ENCODE assay signal across 19 cellular contexts in the genomic region with DNA sequence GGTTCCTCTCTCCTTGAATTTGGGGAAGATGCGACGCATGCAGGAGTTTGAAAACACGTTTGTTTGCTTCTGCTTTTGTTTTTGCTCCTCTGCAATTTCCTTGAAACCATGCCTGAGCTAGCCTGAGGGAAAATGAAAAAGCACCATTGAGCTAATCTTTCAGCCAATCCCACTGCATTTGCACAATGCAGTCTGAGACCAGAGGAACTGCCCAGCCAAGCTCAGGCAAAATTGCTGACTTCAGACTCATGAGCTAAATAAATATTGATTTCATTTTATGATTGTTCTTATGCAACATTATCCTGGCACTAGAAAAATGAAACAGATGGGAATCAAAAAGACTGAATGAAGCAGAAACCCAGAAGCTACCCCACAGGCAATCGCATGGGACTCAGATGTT. TPM values are rescaled to one million over a fixed set of nuclear protein-coding genes. Genes with fewer than 3 reads are reported as not detected.
DNase-seq lines count a peak whose midpoint lies in the region; ATAC-seq, FAIRE-seq and TF ChIP-seq lines count a peak whose summit lies in the region.
"Had no signal": no experiment of that assay in that cellular context is flagged by ENCODE, and none has a peak within 500 bp of the region (broad histone marks: within the 10 kb centered on the region; RNA-seq: fewer than 3 reads in every experiment).

No MANE protein-coding gene starts in this region.

- H3K4me3 ChIP-seq in HL-60 (replicated peaks; ENCODE audit: insufficient read depth, low read length), result no peak overlapping the region
- H3K4me3 ChIP-seq in PC-3 (ENCODE audit: low read length), result no peak overlapping the region
- no peak overlapping the region for H3K4me3 ChIP-seq in foreskin fibroblast (ENCODE audit: low read depth in 1 of 2, low read length in 2 of 2)
- H3K4me3 ChIP-seq in pancreas, result no peak overlapping the region
- H3K4me3 ChIP-seq: BLaER1 had no signal

- H3K9me3 ChIP-seq in PC-3 (ENCODE audit: low read length) (0 out of 2 replicates have a peak, but pooled peaks cover 4% of the 10 kb centered on the region), pancreas (no peaks in the 10 kb centered on the region)

- H3K27me3 ChIP-seq in HL-60 (ENCODE audit: insufficient read depth, poor library complexity, severe bottlenecking) (no peaks in the 10 kb centered on the region), PC-3 (ENCODE audit: low read length) (no peaks in the 10 kb centered on the region), pancreas (no peaks in the 10 kb centered on the region)
- H3K27me3 ChIP-seq: BLaER1 had no signal

- CTCF ChIA-PET in PC-3 (lab: Charles Lee), result no interaction called here

- H3K4me2 ChIP-seq in PC-3 (ENCODE audit: low read length), result peak overlapping the region; percentile 21; the same call in 1 of the 2 replicates
- H3K4me2 ChIP-seq: BLaER1 had no signal

- 43 to 46% methylated on average over 4 of the region's 4 CpGs for WGBS in pancreas, 2 donors

- H4K20me1 ChIP-seq in PC-3 (ENCODE audit: low read length), result no peaks in the 10 kb centered on the region
- H4K20me1 ChIP-seq: BLaER1 had no signal

- FAIRE-seq in pancreas (lab: Jason Lieb, UNC), result no peak
- FAIRE-seq: frontal cortex had no signal

- H2AFZ ChIP-seq in PC-3 (ENCODE audit: low read length), result no peak overlapping the region

- intact Hi-C loops in PC-3 (cut with micrococcal nuclease), result no loop called here
- intact Hi-C loops in pancreas (cut with DNase I), result no loop called here

- H3K9me2 ChIP-seq in PC-3 (replicated peaks; ENCODE audit: low read length), result no peaks in the 10 kb centered on the region

- peak overlapping the region; percentile 30 for H3K27ac ChIP-seq in HL-60 (replicated peaks)
- no peak overlapping the region for H3K27ac ChIP-seq in PC-3 (ENCODE audit: low read length)
- H3K27ac ChIP-seq in pancreas, result peak overlapping the region in 1 of 4 donors; percentile 39
- H3K27ac ChIP-seq: BLaER1, WERI-Rb-1 had no signal

- no peak overlapping the region for H3K9ac ChIP-seq in PC-3 (ENCODE audit: low read length)
- H3K9ac ChIP-seq: BLaER1 had no signal

- TF ChIP-seq CTCF in HL-60 (IDR thresholded peaks at IDR 0.05; ENCODE audit: insufficient read depth, low read length), result no peak
- TF ChIP-seq CTCF in PC-3 (conservative IDR thresholded peaks at IDR 0.05; ENCODE audit: low read depth, low read length), result no peak
- no peak for TF ChIP-seq CTCF in foreskin fibroblast (IDR thresholded peaks at IDR 0.05; ENCODE audit: low read depth, low read length)
- no peak for TF ChIP-seq CTCF in pancreas (IDR thresholded peaks at IDR 0.05)

- POLR2A ChIA-PET in PC-3 (lab: Charles Lee; ENCODE audit: unreplicated experiment), result no interaction called here

- no peaks in the 10 kb centered on the region for H3K79me2 ChIP-seq in PC-3 (ENCODE audit: low read length)

- ATAC-seq in PC-3 (peak; percentile 71), pancreas (peak; percentile 78 to 88 (median 86)), GM19395 (IDR thresholded peaks at IDR 0.05; ENCODE audit: unreplicated experiment) (no peak), GM21381 (IDR thresholded peaks at IDR 0.05; ENCODE audit: unreplicated experiment) (no peak)

- DNase-seq in HL-60 (ENCODE audit: low read depth in 1 of 2, low spot score in 1 of 2), result peak in 1 of 2 experiments; percentile 78
- DNase-seq in PC-3, result peak; percentile 54
- peak; percentile 9 to 29 for DNase-seq in foreskin fibroblast
- peak in 2 of 6 donors; percentile 28 to 33 for DNase-seq in pancreas
- no peak for DNase-seq in UCSD-AML1 (lab: John Stamatoyannopoulos, UW; ENCODE audit: unreplicated experiment)
- no peak for DNase-seq in NK-92 treated with Interleukin-12 subunit alpha and Interleukin-12 subunit beta, amount 100 ng/mL, for 24 hours (lab: John Stamatoyannopoulos, UW)
- DNase-seq: activated CD8-positive, alpha-beta memory T cell treated with anti-CD3 and anti-CD28 coated beads for 24 hours; GOT3; NCI-H1105; NCI-H226; nucleus accumbens; OCI-M1; WERI-Rb-1 had no signal

- H3K4me1 ChIP-seq in PC-3 (ENCODE audit: insufficient read depth, low read length), result peaks cover 5% of the 10 kb centered on the region; the same call in 1 of the 2 replicates
- peaks cover 0 to 4% (median 2%) of the 10 kb centered on the region in 3 donors for H3K4me1 ChIP-seq in pancreas
- H3K4me1 ChIP-seq: BLaER1 had no signal

- BruUV-seq in PC-3 (replicated peaks; lab: Mats Ljungman, UMichigan), result no TSS peak

- H3K36me3 ChIP-seq in PC-3 (ENCODE audit: low read depth, low read length) (no peaks in the 10 kb centered on the region), pancreas (no peaks in the 10 kb centered on the region)
- H3K36me3 ChIP-seq: BLaER1, WERI-Rb-1 had no signal

- no peaks in the 10 kb centered on the region for H3F3A ChIP-seq in PC-3 (ENCODE audit: low read length, unreplicated experiment)

RNA-seq across cellular contexts. Expression of a gene that starts 37.0 kb away (rescaled TPM):
- total RNA-seq in PC-3 (2014; rRNA removed), result 42.2 and 51.4 TPM in 2 replicates
- total RNA-seq in pancreas, result 10 to 100 TPM; 10.1 to 14.6 (median 11.7) TPM
- 10 to 100 TPM; 30.6 to 31.0 TPM for polyA plus RNA-seq in pancreas

RNA-seq across cellular contexts. Expression of a gene that starts 57.9 kb away (rescaled TPM):
- total RNA-seq in PC-3 (2014; rRNA removed), result not detected in 2 replicates
- not detected for total RNA-seq in pancreas
- polyA plus RNA-seq in pancreas, result under 1 TPM in 1 of 2 donors, not detected in 1; 0.09 TPM
- total RNA-seq: frontal cortex, mesothelial cell of epicardium had no signal
- polyA plus RNA-seq: IgD-negative memory B cell had no signal

Comparison
In these comparisons a context has a peak if more than half of its experiments do, and no peak if none do; other contexts are left out.
1. DNase-seq: peak in PC-3 (single experiment) and foreskin fibroblast (2 of 2); none in UCSD-AML1 (single experiment) and NK-92 treated with Interleukin-12 subunit alpha and Interleukin-12 subunit beta, amount 100 ng/mL, for 24 hours (single experiment).
2. ATAC-seq: peak in PC-3 (single experiment) and pancreas (4 of 4); none in GM19395 (single experiment) and GM21381 (single experiment).